23 cellular contexts compared by ENCODE assay signal in genomic region chr5:120160120-120160895, GRCh38.
DNase-seq lines count a peak whose midpoint lies in the region; ATAC-seq, FAIRE-seq and TF ChIP-seq lines count a peak whose summit lies in the region.
"Had no signal": no experiment of that assay in that cellular context is flagged by ENCODE, and none has a peak within 500 bp of the region (broad histone marks: within the 10 kb centered on the region; RNA-seq: fewer than 3 reads in every experiment).

No MANE protein-coding gene starts in this region.

- no peaks in the 10 kb centered on the region for H3K79me2 ChIP-seq in astrocyte (ENCODE audit: insufficient read depth, low read length)

- no peak overlapping the region for H3K4me2 ChIP-seq in astrocyte (ENCODE audit: low read length)
- H3K4me2 ChIP-seq: BLaER1 treated with 17β-estradiol and CSF1 and Interleukin-3, amounts not matched to agents 10 nM and 100 nM had no signal

- no peak overlapping the region for H3K9ac ChIP-seq in astrocyte (ENCODE audit: low read length)
- H3K9ac ChIP-seq: BLaER1 treated with 17β-estradiol and CSF1 and Interleukin-3, amounts not matched to agents 10 nM and 100 nM had no signal

- H3K27me3 ChIP-seq in astrocyte (ENCODE audit: insufficient read depth, low read length) = no peaks in the 10 kb centered on the region
- H3K27me3 ChIP-seq in CD8-positive, alpha-beta T cell (ENCODE audit: insufficient read depth, low read length) = no peaks in the 10 kb centered on the region
- H3K27me3 ChIP-seq: BLaER1 treated with 17β-estradiol and CSF1 and Interleukin-3, amounts not matched to agents 10 nM and 100 nM; right lobe of liver; transverse colon had no signal

- no peak for TF ChIP-seq CTCF in astrocyte (IDR thresholded peaks at IDR 0.05; ENCODE audit: insufficient read depth, low read depth, low read length)
- no peak for TF ChIP-seq CTCF in CD8-positive, alpha-beta T cell (IDR thresholded peaks at IDR 0.05)

- no peaks in the 10 kb centered on the region for H3K36me3 ChIP-seq in astrocyte (ENCODE audit: insufficient read depth, low read length)
- no peaks in the 10 kb centered on the region for H3K36me3 ChIP-seq in CD8-positive, alpha-beta T cell (ENCODE audit: insufficient read depth, low read length)
- H3K36me3 ChIP-seq: BLaER1 treated with 17β-estradiol and CSF1 and Interleukin-3, amounts not matched to agents 10 nM and 100 nM; right lobe of liver; transverse colon had no signal

- no peak for FAIRE-seq in astrocyte (lab: Jason Lieb, UNC)

- DNase-seq in COR-L47 (lab: John Stamatoyannopoulos, UW) = peak; percentile 35
- peak; percentile 17 for DNase-seq in NCI-H1105 treated with DMSO at 0.1 percent for 48 hours (lab: John Stamatoyannopoulos, UW)
- peak; percentile 72 for DNase-seq in astrocyte (ENCODE audit: low read depth)
- DNase-seq in kidney tubule cell (ENCODE audit: low spot score) = peak; percentile 17
- DNase-seq in CD8-positive, alpha-beta T cell = no peak
- no peak for DNase-seq in NCI-H2171 treated with DMSO at 0.1 percent for 48 hours (lab: John Stamatoyannopoulos, UW)
- DNase-seq: activated naive CD4-positive, alpha-beta T cell treated with anti-CD3 and anti-CD28 coated beads for 36 hours; caudate nucleus; DMS53; effector CD8-positive, alpha-beta T cell; H9; immature natural killer cell; KG1; NCI-H1694; nephron progenitor cell; right lobe of liver; stimulated activated CD4-positive, alpha-beta T cell treated with anti-CD3 and anti-CD28 coated beads, Interleukin-4, amount 100 ng/mL, for 4 hours; transverse colon had no signal

- H3K36me3 Mint-ChIP-seq in astrocyte (ENCODE audit: low read depth, unreplicated experiment) = no peaks in the 10 kb centered on the region
- no peaks in the 10 kb centered on the region for H3K36me3 Mint-ChIP-seq in CD8-positive, alpha-beta T cell
- H3K36me3 Mint-ChIP-seq: immature natural killer cell had no signal

- ATAC-seq in HG02610 (IDR thresholded peaks at IDR 0.05; ENCODE audit: unreplicated experiment) = no peak
- ATAC-seq in CD8-positive, alpha-beta T cell = no peak
- ATAC-seq in GM21367 (IDR thresholded peaks at IDR 0.05; ENCODE audit: unreplicated experiment) = no peak
- ATAC-seq: activated CD4-positive, CD25-positive, alpha-beta regulatory T cell treated with anti-CD3 and anti-CD28 coated beads, Interleukin-2, amount 50 U/mL, for 24 hours; right lobe of liver had no signal

- no peaks in the 10 kb centered on the region for H3K9me3 ChIP-seq in astrocyte (ENCODE audit: insufficient read depth, low read depth, low read length)
- H3K9me3 ChIP-seq in CD8-positive, alpha-beta T cell (ENCODE audit: low read length) = no peaks in the 10 kb centered on the region
- H3K9me3 ChIP-seq: BLaER1 treated with 17β-estradiol and CSF1 and Interleukin-3, amounts not matched to agents 10 nM and 100 nM; right lobe of liver; transverse colon had no signal

- H3K9me3 Mint-ChIP-seq in astrocyte (ENCODE audit: unreplicated experiment) = no peaks in the 10 kb centered on the region
- peaks cover 3% of the 10 kb centered on the region for H3K9me3 Mint-ChIP-seq in CD8-positive, alpha-beta T cell
- H3K9me3 Mint-ChIP-seq: activated naive CD4-positive, alpha-beta T cell treated with anti-CD3 and anti-CD28 coated beads for 36 hours; H9; nephron progenitor cell; T-helper 1 cell treated with Interleukin-12 subunit alpha and Interleukin-12 subunit beta and Interleukin-4 antibody, amounts not matched to agents 30 μg/mL and 1 μg/mL, for 36 hours had no signal

- no peak overlapping the region for H3K4me3 ChIP-seq in astrocyte (ENCODE audit: insufficient read depth, low read depth, low read length)
- no peak overlapping the region for H3K4me3 ChIP-seq in CD8-positive, alpha-beta T cell (ENCODE audit: low read depth, low read length)
- H3K4me3 ChIP-seq: BLaER1 treated with 17β-estradiol and CSF1 and Interleukin-3, amounts not matched to agents 10 nM and 100 nM; right lobe of liver; transverse colon had no signal

- no peaks in the 10 kb centered on the region for H3K4me1 Mint-ChIP-seq in astrocyte (ENCODE audit: low read depth, unreplicated experiment)
- no peaks in the 10 kb centered on the region for H3K4me1 Mint-ChIP-seq in CD8-positive, alpha-beta T cell (ENCODE audit: low read depth)
- H3K4me1 Mint-ChIP-seq: H9, immature natural killer cell, nephron progenitor cell had no signal

- H2AFZ ChIP-seq in astrocyte (ENCODE audit: low read depth, low read length) = no peak overlapping the region

- intact Hi-C loops in CD8-positive, alpha-beta T cell (cut with DNase I, micrococcal nuclease) = no loop called here

- H3K4me3 Mint-ChIP-seq in astrocyte (ENCODE audit: unreplicated experiment) = no peak overlapping the region
- H3K4me3 Mint-ChIP-seq in CD8-positive, alpha-beta T cell = no peak overlapping the region
- H3K4me3 Mint-ChIP-seq: activated naive CD4-positive, alpha-beta T cell treated with anti-CD3 and anti-CD28 coated beads for 36 hours; H9; immature natural killer cell; nephron progenitor cell; T-helper 1 cell treated with Interleukin-12 subunit alpha and Interleukin-12 subunit beta and Interleukin-4 antibody, amounts not matched to agents 30 μg/mL and 1 μg/mL, for 36 hours had no signal

- H3K27me3 Mint-ChIP-seq in astrocyte (ENCODE audit: low read depth, unreplicated experiment) = no peaks in the 10 kb centered on the region
- no peaks in the 10 kb centered on the region for H3K27me3 Mint-ChIP-seq in CD8-positive, alpha-beta T cell (ENCODE audit: low read depth)

- H3K27ac ChIP-seq in astrocyte (ENCODE audit: low read depth, low read length) = peak overlapping the region; percentile 29
- H3K27ac ChIP-seq in CD8-positive, alpha-beta T cell (ENCODE audit: low read depth, low read length) = no peak overlapping the region
- H3K27ac ChIP-seq: BLaER1 treated with 17β-estradiol and CSF1 and Interleukin-3, amounts not matched to agents 10 nM and 100 nM; right lobe of liver; transverse colon had no signal

- CTCF ChIA-PET in CD8-positive, alpha-beta T cell (lab: Charles Lee) = interaction anchor here (0.7 kb wide), 1 partner anchor 1495 kb away, joined by 3 read pairs; no protein-coding TSS in a partner anchor

- POLR2A ChIA-PET in CD8-positive, alpha-beta T cell (lab: Charles Lee) = no interaction called here

- no peak overlapping the region for H3K27ac Mint-ChIP-seq in astrocyte (ENCODE audit: unreplicated experiment)
- no peak overlapping the region for H3K27ac Mint-ChIP-seq in CD8-positive, alpha-beta T cell
- H3K27ac Mint-ChIP-seq: activated naive CD4-positive, alpha-beta T cell treated with anti-CD3 and anti-CD28 coated beads for 36 hours; H9; immature natural killer cell; nephron progenitor cell; T-helper 1 cell treated with Interleukin-12 subunit alpha and Interleukin-12 subunit beta and Interleukin-4 antibody, amounts not matched to agents 30 μg/mL and 1 μg/mL, for 36 hours had no signal

- no peaks in the 10 kb centered on the region for H4K20me1 ChIP-seq in astrocyte (ENCODE audit: insufficient read depth, low read length)
- H4K20me1 ChIP-seq: BLaER1 treated with 17β-estradiol and CSF1 and Interleukin-3, amounts not matched to agents 10 nM and 100 nM had no signal

- H3K4me1 ChIP-seq in astrocyte (ENCODE audit: insufficient read depth, low read length) = no peaks in the 10 kb centered on the region
- no peaks in the 10 kb centered on the region for H3K4me1 ChIP-seq in CD8-positive, alpha-beta T cell (ENCODE audit: insufficient read depth, low read length)
- H3K4me1 ChIP-seq: transverse colon had no signal

Comparison
In these comparisons a context has a peak if more than half of its experiments do, and no peak if none do; other contexts are left out.
1. DNase-seq: peak in COR-L47 (single experiment), NCI-H1105 treated with DMSO at 0.1 percent for 48 hours (single experiment), astrocyte (single experiment) and kidney tubule cell (single experiment); none in CD8-positive, alpha-beta T cell (0 of 7) and NCI-H2171 treated with DMSO at 0.1 percent for 48 hours (single experiment).